1 cellular context compared by ENCODE assay signal in the genomic region with DNA sequence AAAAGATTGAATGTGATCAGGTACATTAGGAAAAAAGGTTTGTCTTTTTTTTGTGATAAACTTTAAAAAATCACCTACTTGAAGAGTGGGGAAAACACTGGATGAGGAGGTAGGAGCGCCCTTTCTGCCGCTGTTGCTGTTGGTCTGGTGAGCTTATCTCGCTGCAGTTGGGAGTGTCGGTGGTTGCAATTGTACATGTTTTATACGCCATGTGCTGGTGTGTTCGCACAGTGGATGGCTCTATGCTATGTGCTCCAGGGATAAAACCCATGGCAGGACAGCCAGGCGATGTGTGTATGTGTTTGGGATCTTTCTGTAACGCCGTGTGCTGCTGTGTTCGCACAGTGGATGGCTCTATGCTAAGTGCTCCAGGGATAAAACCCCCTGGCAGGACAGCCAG.
TF ChIP-seq lines count a peak whose summit lies in the region.

No MANE protein-coding gene starts in this region.

TF ChIP-seq in WTC11, 78 proteins besides CTCF, POLR2A, EP300 and RAD21 (continued from another document):
- TF ChIP-seq, protein P1, sequence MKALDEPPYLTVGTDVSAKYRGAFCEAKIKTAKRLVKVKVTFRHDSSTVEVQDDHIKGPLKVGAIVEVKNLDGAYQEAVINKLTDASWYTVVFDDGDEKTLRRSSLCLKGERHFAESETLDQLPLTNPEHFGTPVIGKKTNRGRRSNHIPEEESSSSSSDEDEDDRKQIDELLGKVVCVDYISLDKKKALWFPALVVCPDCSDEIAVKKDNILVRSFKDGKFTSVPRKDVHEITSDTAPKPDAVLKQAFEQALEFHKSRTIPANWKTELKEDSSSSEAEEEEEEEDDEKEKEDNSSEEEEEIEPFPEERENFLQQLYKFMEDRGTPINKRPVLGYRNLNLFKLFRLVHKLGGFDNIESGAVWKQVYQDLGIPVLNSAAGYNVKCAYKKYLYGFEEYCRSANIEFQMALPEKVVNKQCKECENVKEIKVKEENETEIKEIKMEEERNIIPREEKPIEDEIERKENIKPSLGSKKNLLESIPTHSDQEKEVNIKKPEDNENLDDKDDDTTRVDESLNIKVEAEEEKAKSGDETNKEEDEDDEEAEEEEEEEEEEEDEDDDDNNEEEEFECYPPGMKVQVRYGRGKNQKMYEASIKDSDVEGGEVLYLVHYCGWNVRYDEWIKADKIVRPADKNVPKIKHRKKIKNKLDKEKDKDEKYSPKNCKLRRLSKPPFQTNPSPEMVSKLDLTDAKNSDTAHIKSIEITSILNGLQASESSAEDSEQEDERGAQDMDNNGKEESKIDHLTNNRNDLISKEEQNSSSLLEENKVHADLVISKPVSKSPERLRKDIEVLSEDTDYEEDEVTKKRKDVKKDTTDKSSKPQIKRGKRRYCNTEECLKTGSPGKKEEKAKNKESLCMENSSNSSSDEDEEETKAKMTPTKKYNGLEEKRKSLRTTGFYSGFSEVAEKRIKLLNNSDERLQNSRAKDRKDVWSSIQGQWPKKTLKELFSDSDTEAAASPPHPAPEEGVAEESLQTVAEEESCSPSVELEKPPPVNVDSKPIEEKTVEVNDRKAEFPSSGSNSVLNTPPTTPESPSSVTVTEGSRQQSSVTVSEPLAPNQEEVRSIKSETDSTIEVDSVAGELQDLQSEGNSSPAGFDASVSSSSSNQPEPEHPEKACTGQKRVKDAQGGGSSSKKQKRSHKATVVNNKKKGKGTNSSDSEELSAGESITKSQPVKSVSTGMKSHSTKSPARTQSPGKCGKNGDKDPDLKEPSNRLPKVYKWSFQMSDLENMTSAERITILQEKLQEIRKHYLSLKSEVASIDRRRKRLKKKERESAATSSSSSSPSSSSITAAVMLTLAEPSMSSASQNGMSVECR (CRISPR knock-in tag; IDR thresholded peaks at IDR 0.05; ENCODE audit: borderline replicate concordance): no peak
- TF ChIP-seq ZBTB21 (CRISPR knock-in tag; IDR thresholded peaks at IDR 0.05; ENCODE audit: borderline replicate concordance) (no peak), SMAD3 (CRISPR knock-in tag; IDR thresholded peaks at IDR 0.05; ENCODE audit: borderline replicate concordance) (no peak), CREM (CRISPR knock-in tag; IDR thresholded peaks at IDR 0.05) (no peak), TEAD1 (CRISPR knock-in tag; IDR thresholded peaks at IDR 0.05) (no peak), JAZF1 (CRISPR knock-in tag; IDR thresholded peaks at IDR 0.05) (no peak), ATF1 (CRISPR knock-in tag; IDR thresholded peaks at IDR 0.05) (no peak), ESRRA (CRISPR knock-in tag; IDR thresholded peaks at IDR 0.05; ENCODE audit: borderline replicate concordance) (no peak), SOX15 (CRISPR knock-in tag; IDR thresholded peaks at IDR 0.05) (no peak), NFYB (CRISPR knock-in tag; conservative IDR thresholded peaks at IDR 0.05; ENCODE audit: low read depth) (no peak), ZNF263 (CRISPR knock-in tag; IDR thresholded peaks at IDR 0.05; ENCODE audit: low read depth) (no peak), CREB1 (CRISPR knock-in tag; IDR thresholded peaks at IDR 0.05) (no peak)
- TF ChIP-seq, protein P2, sequence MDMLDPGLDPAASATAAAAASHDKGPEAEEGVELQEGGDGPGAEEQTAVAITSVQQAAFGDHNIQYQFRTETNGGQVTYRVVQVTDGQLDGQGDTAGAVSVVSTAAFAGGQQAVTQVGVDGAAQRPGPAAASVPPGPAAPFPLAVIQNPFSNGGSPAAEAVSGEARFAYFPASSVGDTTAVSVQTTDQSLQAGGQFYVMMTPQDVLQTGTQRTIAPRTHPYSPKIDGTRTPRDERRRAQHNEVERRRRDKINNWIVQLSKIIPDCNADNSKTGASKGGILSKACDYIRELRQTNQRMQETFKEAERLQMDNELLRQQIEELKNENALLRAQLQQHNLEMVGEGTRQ (CRISPR knock-in tag; IDR thresholded peaks at IDR 0.05): no peak
- TF ChIP-seq, protein P3, sequence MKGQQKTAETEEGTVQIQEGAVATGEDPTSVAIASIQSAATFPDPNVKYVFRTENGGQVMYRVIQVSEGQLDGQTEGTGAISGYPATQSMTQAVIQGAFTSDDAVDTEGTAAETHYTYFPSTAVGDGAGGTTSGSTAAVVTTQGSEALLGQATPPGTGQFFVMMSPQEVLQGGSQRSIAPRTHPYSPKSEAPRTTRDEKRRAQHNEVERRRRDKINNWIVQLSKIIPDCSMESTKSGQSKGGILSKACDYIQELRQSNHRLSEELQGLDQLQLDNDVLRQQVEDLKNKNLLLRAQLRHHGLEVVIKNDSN (CRISPR knock-in tag; IDR thresholded peaks at IDR 0.05): no peak
